Comparison of ENCODE assay signal across 16 cellular contexts in genomic region chr13:91719033-91719432, GRCh38.
DNase-seq lines count a peak whose midpoint lies in the region; ATAC-seq, FAIRE-seq and TF ChIP-seq lines count a peak whose summit lies in the region.
"Had no signal": no experiment of that assay in that cellular context is flagged by ENCODE, and none has a peak within 500 bp of the region (broad histone marks: within the 10 kb centered on the region; RNA-seq: fewer than 3 reads in every experiment).

No MANE protein-coding gene starts in this region.

- no peak for TF ChIP-seq POLR2A in H54 (IDR thresholded peaks at IDR 0.05; ENCODE audit: low read depth, low read length)
- TF ChIP-seq POLR2A in HepG2 (IDR thresholded peaks at IDR 0.05; ENCODE audit: insufficient read depth in 1 of 2, low read depth in 2 of 2, low read length in 2 of 2), result no peak
- no peak for TF ChIP-seq POLR2A in tibial nerve (IDR thresholded peaks at IDR 0.05)
- no peak for TF ChIP-seq POLR2A in GM12891 (IDR thresholded peaks at IDR 0.05; ENCODE audit: low read depth, low read length)

- no peak overlapping the region for H3K4me3 ChIP-seq in bronchial epithelial cell (ENCODE audit: low read depth, low read length)
- H3K4me3 ChIP-seq in HepG2 (replicated peaks in 1 of 3; ENCODE audit: insufficient read depth in 1 of 3, low read depth in 2 of 3, low read length in 3 of 3), result no peak overlapping the region
- no peak overlapping the region for H3K4me3 ChIP-seq in tibial nerve
- H3K4me3 ChIP-seq: esophagus muscularis mucosa, smooth muscle cell had no signal

- no peak for TF ChIP-seq RAD21 in HepG2 (CRISPR knock-in tag; IDR thresholded peaks at IDR 0.05)

- CTCF ChIA-PET in HepG2 (lab: Yijun Ruan, JAX; ENCODE audit: low intra/inter-chr PET ratio, low total read pairs), result no interaction called here

- H3K27ac ChIP-seq in HepG2 (ENCODE audit: extremely low read length, insufficient read depth, low read length) (no peak overlapping the region), tibial nerve (no peak overlapping the region)
- H3K27ac ChIP-seq: esophagus muscularis mucosa had no signal

- no peaks in the 10 kb centered on the region for H3K27me3 ChIP-seq in bronchial epithelial cell (ENCODE audit: control insufficient read depth, insufficient read depth, low read length)
- peaks cover 0 to 3% of the 10 kb centered on the region in 2 experiments; a peak in 1 of 5 replicates for H3K27me3 ChIP-seq in HepG2 (ENCODE audit: control insufficient read depth in 1 of 2, insufficient read depth in 2 of 2, low read length in 2 of 2)
- no peaks in the 10 kb centered on the region for H3K27me3 ChIP-seq in tibial nerve
- H3K27me3 ChIP-seq: esophagus muscularis mucosa had no signal

- FAIRE-seq in H54 (lab: Jason Lieb, UNC), result no peak
- no peak for FAIRE-seq in bronchial epithelial cell (lab: Jason Lieb, UNC)
- no peak for FAIRE-seq in HepG2 (lab: Jason Lieb, UNC)
- no peak for FAIRE-seq in GM12891 (lab: Jason Lieb, UNC)

- in situ Hi-C loops in HepG2 (cut with HindIII; ENCODE audit: extremely low pct_ligation_motif_present, low pct_unique_long_range_greater_than_20kb), result no loop called here

- POLR2A ChIA-PET in HepG2 (lab: Yijun Ruan, JAX), result no interaction called here

- H3K36me3 ChIP-seq in bronchial epithelial cell (ENCODE audit: control insufficient read depth, insufficient read depth, low read length) (no peaks in the 10 kb centered on the region), HepG2 (replicated peaks in 1 of 2; ENCODE audit: control insufficient read depth in 1 of 2, insufficient read depth in 2 of 2, low read length in 2 of 2) (no peaks in the 10 kb centered on the region), tibial nerve (no peaks in the 10 kb centered on the region)
- H3K36me3 ChIP-seq: esophagus muscularis mucosa had no signal

- H4K20me1 ChIP-seq in HepG2 (ENCODE audit: insufficient read depth, low read length), result no peaks in the 10 kb centered on the region

- no peak overlapping the region for H3K4me2 ChIP-seq in HepG2 (ENCODE audit: low read depth, low read length)
- H3K4me2 ChIP-seq: smooth muscle cell had no signal

- intact Hi-C loops in HepG2 (cut with micrococcal nuclease; ENCODE audit: unreplicated experiment), result no loop called here

- no peak overlapping the region for H3K9ac ChIP-seq in HepG2 (ENCODE audit: insufficient read depth, low read depth, low read length)

- H3K4me1 ChIP-seq in HepG2 (ENCODE audit: insufficient read depth, low read length) (no peaks in the 10 kb centered on the region), tibial nerve (no peaks in the 10 kb centered on the region)
- H3K4me1 ChIP-seq: esophagus muscularis mucosa had no signal

- TF ChIP-seq EP300 in HepG2 (IDR thresholded peaks at IDR 0.05; ENCODE audit: low read depth in 2 of 2, low read length in 2 of 2) (no peak), HepG2 (CRISPR knock-in tag; IDR thresholded peaks at IDR 0.05; ENCODE audit: borderline replicate concordance) (no peak), tibial nerve (IDR thresholded peaks at IDR 0.05) (no peak)

- 0% methylated on average over 2 of the region's 3 CpGs for WGBS in HepG2 (ENCODE audit: low lambda C conversion rate)
- WGBS in tibial nerve, 2 donors, result 6 to 16% methylated on average over 3 of the region's 3 CpGs

- no peaks in the 10 kb centered on the region for H3K9me3 ChIP-seq in HepG2 (ENCODE audit: low read length)
- no peaks in the 10 kb centered on the region for H3K9me3 ChIP-seq in tibial nerve
- H3K9me3 ChIP-seq: esophagus muscularis mucosa had no signal

- no peak for ATAC-seq in HepG2
- no peak for ATAC-seq in HG03442 (IDR thresholded peaks at IDR 0.05; ENCODE audit: unreplicated experiment)
- ATAC-seq: activated CD8-positive, alpha-beta memory T cell treated with anti-CD3 and anti-CD28 coated beads, Interleukin-2, amount 10 ng/mL, durations not matched to agents 7 days and 5 days; stimulated activated naive CD8-positive, alpha-beta T cell treated with anti-CD3 and anti-CD28 coated beads, Interleukin-15, amount 100 ng/mL, for 72 hours had no signal

- no peaks in the 10 kb centered on the region for H3K79me2 ChIP-seq in HepG2 (ENCODE audit: insufficient read depth, low read length)

- DNase-seq in H54 (ENCODE audit: insufficient read length, low spot score), result peak; percentile 3
- peak; percentile 12 for DNase-seq in NCI-H460 (ENCODE audit: extremely low read depth, low read depth)
- DNase-seq in bronchial epithelial cell (ENCODE audit: low read depth), result peak; percentile 20
- DNase-seq in HepG2 (ENCODE audit: low spot score), result no peak
- no peak for DNase-seq in HuH-7 (ENCODE audit: low spot score)
- DNase-seq in tibial nerve (ENCODE audit: low spot score in 2 of 2), result no peak
- no peak for DNase-seq in GM12891 (ENCODE audit: insufficient read length, low spot score)
- DNase-seq: activated CD8-positive, alpha-beta memory T cell treated with anti-CD3 and anti-CD28 coated beads, Interleukin-2, amount 10 ng/mL, durations not matched to agents 7 days and 5 days; activated naive CD4-positive, alpha-beta T cell treated with anti-CD3 and anti-CD28 coated beads for 36 hours; KG1; NCI-H1436 treated with DMSO at 0.1 percent for 48 hours; NCI-H748 treated with DMSO at 0.1 percent for 48 hours; stimulated activated naive CD8-positive, alpha-beta T cell treated with anti-CD3 and anti-CD28 coated beads, Interleukin-15, amount 100 ng/mL, for 72 hours had no signal

- no peak for TF ChIP-seq CTCF in bronchial epithelial cell (IDR thresholded peaks at IDR 0.05; ENCODE audit: insufficient read depth, low read length, severe bottlenecking)
- TF ChIP-seq CTCF in HepG2 (CRISPR knock-in tag; IDR thresholded peaks at IDR 0.05), result no peak
- TF ChIP-seq CTCF in tibial nerve (IDR thresholded peaks at IDR 0.05), result no peak

- H2AFZ ChIP-seq in HepG2 (ENCODE audit: low read length), result no peak overlapping the region

- no TSS peak for BruUV-seq in HepG2 (replicated peaks; lab: Mats Ljungman, UMichigan)

TF ChIP-seq in HepG2, 621 proteins besides CTCF, POLR2A, EP300 and RAD21:
- no peak for TF ChIP-seq ZNF691 (CRISPR knock-in tag; IDR thresholded peaks at IDR 0.05; ENCODE audit: borderline replicate concordance, low read depth)
- TF ChIP-seq ATF4 (CRISPR knock-in tag; IDR thresholded peaks at IDR 0.05), result no peak
- TF ChIP-seq HIVEP1 (CRISPR knock-in tag; IDR thresholded peaks at IDR 0.05), result no peak
- no peak for TF ChIP-seq ZNF703 (CRISPR knock-in tag; IDR thresholded peaks at IDR 0.05; ENCODE audit: borderline replicate concordance)
- TF ChIP-seq ZNF121 (CRISPR knock-in tag; IDR thresholded peaks at IDR 0.05), result no peak
- TF ChIP-seq FOSL2 (CRISPR knock-in tag; IDR thresholded peaks at IDR 0.05), result peak; percentile 31
- TF ChIP-seq ZZZ3 (CRISPR knock-in tag; IDR thresholded peaks at IDR 0.05; ENCODE audit: borderline replicate concordance), result no peak
TF ChIP-seq in HepG2: peak in this region for 1.

TF ChIP-seq in GM12891, 5 proteins besides CTCF, POLR2A, EP300 and RAD21:
- no peak for TF ChIP-seq PAX5 (IDR thresholded peaks at IDR 0.05; ENCODE audit: insufficient read depth, low read length, severe bottlenecking)
- TF ChIP-seq POU2F2 (IDR thresholded peaks at IDR 0.05; ENCODE audit: low read depth, low read length), result no peak
- no peak for TF ChIP-seq TAF1 (IDR thresholded peaks at IDR 0.05; ENCODE audit: low read depth, low read length)
- TF ChIP-seq SPI1 (IDR thresholded peaks at IDR 0.05; ENCODE audit: low read depth, low read length), result no peak
- no peak for TF ChIP-seq POLR2AphosphoS5 (IDR thresholded peaks at IDR 0.05; ENCODE audit: low read depth, low read length)
TF ChIP-seq in GM12891: peak in this region for 0.

Comparison
In these comparisons a context has a peak if more than half of its experiments do, and no peak if none do; other contexts are left out.
1. DNase-seq: peak in H54 (single experiment), NCI-H460 (single experiment) and bronchial epithelial cell (single experiment); none in HepG2 (single experiment), HuH-7 (single experiment), tibial nerve (0 of 2) and GM12891 (single experiment).